In genomic region chr3:14877404-14877803, GRCh38 we compare ENCODE assay signal across 21 cellular contexts. TPM values are rescaled to one million over a fixed set of nuclear protein-coding genes. Genes with fewer than 3 reads are reported as not detected.
DNase-seq lines count a peak whose midpoint lies in the region; ATAC-seq, FAIRE-seq and TF ChIP-seq lines count a peak whose summit lies in the region.
"Had no signal": no experiment of that assay in that cellular context is flagged by ENCODE, and none has a peak within 500 bp of the region (broad histone marks: within the 10 kb centered on the region; RNA-seq: fewer than 3 reads in every experiment).

No MANE protein-coding gene starts in this region.

- H3K36me3 Mint-ChIP-seq in stimulated activated memory B cell treated with anti-CD40 and anti-IgM and Interleukin-4, amounts not matched to agents 10 μg/mL and 1 μg/mL and 100 μg/mL, for 72 hours, result no peaks in the 10 kb centered on the region
- H3K36me3 Mint-ChIP-seq: mesothelial cell of epicardium had no signal

- no peak for ATAC-seq in stimulated activated memory B cell treated with anti-CD40 and anti-IgM and Interleukin-4, amounts not matched to agents 10 μg/mL and 1 μg/mL and 100 μg/mL, for 72 hours
- ATAC-seq: activated CD4-positive, alpha-beta T cell treated with anti-CD3 and anti-CD28 coated beads for 36 hours; activated naive CD8-positive, alpha-beta T cell treated with anti-CD3 and anti-CD28 coated beads, Interleukin-2, amount 50 U/mL, for 24 hours had no signal

- TF ChIP-seq CTCF in bronchial epithelial cell (IDR thresholded peaks at IDR 0.05; ENCODE audit: insufficient read depth, low read length, severe bottlenecking), result no peak
- no peak for TF ChIP-seq CTCF in tibial artery (IDR thresholded peaks at IDR 0.05)

- intact Hi-C loops in tibial artery (cut with DNase I; ENCODE audit: low total_unique reads), result no loop called here

- H3K4me3 ChIP-seq in bronchial epithelial cell (ENCODE audit: low read depth, low read length) (no peak overlapping the region), mucosa of rectum (ENCODE audit: low read length in 2 of 2) (no peak overlapping the region), tibial artery (no peak overlapping the region)
- H3K4me3 ChIP-seq: prostate gland had no signal

- H3K9me3 Mint-ChIP-seq in stimulated activated memory B cell treated with anti-CD40 and anti-IgM and Interleukin-4, amounts not matched to agents 10 μg/mL and 1 μg/mL and 100 μg/mL, for 72 hours, result no peaks in the 10 kb centered on the region
- H3K9me3 Mint-ChIP-seq: activated naive CD8-positive, alpha-beta T cell treated with anti-CD3 and anti-CD28 coated beads, Interleukin-2, amount 50 U/mL, for 24 hours; mesothelial cell of epicardium had no signal

- H3K4me1 ChIP-seq in mucosa of rectum (ENCODE audit: control insufficient read depth in 2 of 2, insufficient read depth in 2 of 2, low read length in 2 of 2) (peaks cover 14 to 31% of the 10 kb centered on the region in 2 donors), tibial artery (peaks cover 0 to 17% (median 12%) of the 10 kb centered on the region in 4 donors)
- H3K4me1 ChIP-seq: foreskin keratinocyte, prostate gland had no signal

- no peak overlapping the region for H3K4me3 Mint-ChIP-seq in stimulated activated memory B cell treated with anti-CD40 and anti-IgM and Interleukin-4, amounts not matched to agents 10 μg/mL and 1 μg/mL and 100 μg/mL, for 72 hours
- H3K4me3 Mint-ChIP-seq: activated CD4-positive, alpha-beta T cell treated with anti-CD3 and anti-CD28 coated beads for 36 hours; activated naive CD8-positive, alpha-beta T cell treated with anti-CD3 and anti-CD28 coated beads, Interleukin-2, amount 50 U/mL, for 24 hours; mesothelial cell of epicardium had no signal

- H3K36me3 ChIP-seq in bronchial epithelial cell (ENCODE audit: control insufficient read depth, insufficient read depth, low read length) (no peaks in the 10 kb centered on the region), mucosa of rectum (ENCODE audit: control insufficient read depth in 2 of 2, insufficient read depth in 2 of 2, low read length in 2 of 2) (no peaks in the 10 kb centered on the region), tibial artery (no peaks in the 10 kb centered on the region)
- H3K36me3 ChIP-seq: prostate gland had no signal

- H3K27ac ChIP-seq in mucosa of rectum (ENCODE audit: low read depth in 2 of 2, low read length in 2 of 2) (peak overlapping the region; percentile 20 to 78), tibial artery (peak overlapping the region; percentile 63 to 65)
- H3K27ac ChIP-seq: foreskin keratinocyte had no signal

- peaks cover 26% of the 10 kb centered on the region for H3K27me3 Mint-ChIP-seq in stimulated activated memory B cell treated with anti-CD40 and anti-IgM and Interleukin-4, amounts not matched to agents 10 μg/mL and 1 μg/mL and 100 μg/mL, for 72 hours
- H3K27me3 Mint-ChIP-seq: activated CD4-positive, alpha-beta T cell treated with anti-CD3 and anti-CD28 coated beads for 36 hours; activated naive CD8-positive, alpha-beta T cell treated with anti-CD3 and anti-CD28 coated beads, Interleukin-2, amount 50 U/mL, for 24 hours had no signal

- peak; percentile 28 for FAIRE-seq in bronchial epithelial cell (lab: Jason Lieb, UNC)
- FAIRE-seq: D721Med, keratinocyte had no signal

- peak; percentile 13 for DNase-seq in activated effector memory CD4-positive, alpha-beta T cell treated with anti-CD3 and anti-CD28 coated beads, Interleukin-2, amount 50 U/mL, for 16 hours
- DNase-seq in activated effector memory CD4-positive, alpha-beta T cell treated with Interleukin-2 at 50 U/mL for 16 hours, result no peak
- DNase-seq in bronchial epithelial cell (ENCODE audit: low read depth), result no peak
- no peak for DNase-seq in tibial artery
- no peak for DNase-seq in RPMI8226
- no peak for DNase-seq in SKM-1 (lab: John Stamatoyannopoulos, UW; ENCODE audit: unreplicated experiment)
- DNase-seq: activated CD4-positive, alpha-beta T cell treated with anti-CD3 and anti-CD28 coated beads for 36 hours; activated naive CD8-positive, alpha-beta T cell treated with anti-CD3 and anti-CD28 coated beads, Interleukin-2, amount 50 U/mL, for 24 hours; C1 segment of cervical spinal cord; foreskin keratinocyte; NCI-H1105 treated with DMSO at 0.1 percent for 48 hours; NCI-H524; stimulated activated CD4-positive, alpha-beta T cell treated with anti-CD3 and anti-CD28 coated beads, Interleukin-4, amount 100 ng/mL, for 24 hours had no signal

- H3K4me1 Mint-ChIP-seq in stimulated activated memory B cell treated with anti-CD40 and anti-IgM and Interleukin-4, amounts not matched to agents 10 μg/mL and 1 μg/mL and 100 μg/mL, for 72 hours, result peaks cover 8% of the 10 kb centered on the region

- no peak overlapping the region for H3K27ac Mint-ChIP-seq in stimulated activated memory B cell treated with anti-CD40 and anti-IgM and Interleukin-4, amounts not matched to agents 10 μg/mL and 1 μg/mL and 100 μg/mL, for 72 hours
- H3K27ac Mint-ChIP-seq: activated CD4-positive, alpha-beta T cell treated with anti-CD3 and anti-CD28 coated beads for 36 hours; activated naive CD8-positive, alpha-beta T cell treated with anti-CD3 and anti-CD28 coated beads, Interleukin-2, amount 50 U/mL, for 24 hours had no signal

- no peak overlapping the region for H3K9ac ChIP-seq in mucosa of rectum (ENCODE audit: low read depth in 1 of 2, low read length in 2 of 2)

- peaks cover 3% of the 10 kb centered on the region for H3K27me3 ChIP-seq in bronchial epithelial cell (ENCODE audit: control insufficient read depth, insufficient read depth, low read length)
- no peaks in the 10 kb centered on the region for H3K27me3 ChIP-seq in mucosa of rectum (ENCODE audit: control insufficient read depth in 2 of 2, insufficient read depth in 2 of 2, low read length in 2 of 2)
- no peaks in the 10 kb centered on the region for H3K27me3 ChIP-seq in tibial artery

- H3K9me3 ChIP-seq in mucosa of rectum (ENCODE audit: control insufficient read depth in 2 of 2, low read length in 2 of 2) (no peaks in the 10 kb centered on the region), tibial artery (no peaks in the 10 kb centered on the region)
- H3K9me3 ChIP-seq: prostate gland had no signal

RNA-seq across cellular contexts. Expression of gene FGD5, which starts 58.6 kb away (rescaled TPM):
- total RNA-seq in bronchial epithelial cell, result not detected in 2 replicates
- total RNA-seq: A172, foreskin keratinocyte, LHCN-M2 had no signal
